Comparison of ENCODE assay signal across 8 cellular contexts in the genomic region with DNA sequence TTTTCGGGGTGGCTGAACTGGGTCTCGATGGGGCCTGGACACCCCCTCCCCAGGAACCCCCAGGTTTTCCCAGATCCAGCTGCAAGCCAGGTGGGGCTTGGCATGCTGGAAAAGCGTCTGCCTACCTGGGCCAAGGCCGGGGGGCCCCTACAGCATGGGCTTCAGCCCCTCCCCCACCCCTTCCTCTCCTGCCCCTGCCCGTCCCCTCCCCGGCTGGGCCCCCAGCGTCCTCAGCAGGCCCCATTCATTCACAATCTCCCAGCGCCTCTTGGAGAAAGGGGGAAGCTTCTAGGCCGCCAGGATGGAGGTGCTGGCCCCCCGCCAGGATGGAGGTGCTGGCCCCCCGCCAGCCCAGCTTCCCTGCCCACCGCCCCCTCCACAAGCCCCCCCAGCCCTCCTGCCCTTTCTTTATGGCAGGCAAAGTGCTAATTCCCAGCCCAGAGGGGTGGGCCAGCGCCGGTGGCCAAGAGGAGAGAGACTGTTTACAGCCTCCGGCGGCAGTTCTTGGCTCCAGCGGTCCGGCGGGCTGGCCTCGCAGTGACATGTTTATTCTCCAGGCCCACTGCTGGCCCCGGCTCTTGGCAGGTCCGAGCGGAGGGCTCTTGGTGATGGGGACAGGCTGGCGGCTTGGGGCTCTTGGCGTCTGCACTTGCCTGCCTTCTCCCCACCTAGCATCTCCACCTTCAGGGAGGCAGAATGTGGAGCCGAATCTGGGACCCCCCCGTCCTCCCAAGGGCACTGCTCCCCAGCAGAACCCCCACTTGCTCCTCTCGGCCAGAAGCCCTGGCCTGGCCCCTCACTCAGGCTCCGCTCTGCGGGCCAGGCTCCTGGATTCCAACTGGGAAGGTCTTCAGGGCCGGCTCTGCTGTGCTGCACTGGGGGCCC.
DNase-seq lines count a peak whose midpoint lies in the region; ATAC-seq and TF ChIP-seq lines count a peak whose summit lies in the region.
"Had no signal": no experiment of that assay in that cellular context is flagged by ENCODE, and none has a peak within 500 bp of the region (broad histone marks: within the 10 kb centered on the region; RNA-seq: fewer than 3 reads in every experiment).

No MANE protein-coding gene starts in this region.

- peaks cover 21% of the 10 kb centered on the region for H3K36me3 ChIP-seq in NT2/D1 (ENCODE audit: insufficient read depth, insufficient read length, low read length)
- H3K36me3 ChIP-seq in esophagus muscularis mucosa, result no peaks in the 10 kb centered on the region
- peaks cover 0 to 19% of the 10 kb centered on the region in 2 experiments for H3K36me3 ChIP-seq in mesenchymal stem cell (ENCODE audit: control insufficient read depth in 1 of 2, insufficient read depth in 2 of 2, low read depth in 1 of 2, low read length in 2 of 2)
- no peaks in the 10 kb centered on the region for H3K36me3 ChIP-seq in tibial nerve

- H2AFZ ChIP-seq in mesenchymal stem cell (ENCODE audit: low read depth, low read length), result no peak overlapping the region

- no peak overlapping the region for H2BK5ac ChIP-seq in mesenchymal stem cell (ENCODE audit: low read depth, low read length, poor library complexity, severe bottlenecking)

- peak overlapping the region; percentile 4 for H3K4me2 ChIP-seq in mesenchymal stem cell (ENCODE audit: low read length, poor library complexity, severe bottlenecking)

- TF ChIP-seq POLR2A in esophagus muscularis mucosa (IDR thresholded peaks at IDR 0.05; ENCODE audit: low read depth), result no peak
- no peak for TF ChIP-seq POLR2A in tibial nerve (IDR thresholded peaks at IDR 0.05)

- TF ChIP-seq EP300 in esophagus muscularis mucosa (IDR thresholded peaks at IDR 0.05) (no peak), tibial nerve (IDR thresholded peaks at IDR 0.05) (peak in 1 of 2 donors; percentile 22)

- TF ChIP-seq CTCF in esophagus muscularis mucosa (IDR thresholded peaks at IDR 0.05) (no peak), tibial nerve (IDR thresholded peaks at IDR 0.05) (no peak)

- H3K9ac ChIP-seq in NT2/D1 (ENCODE audit: insufficient read length, low read depth) (peak overlapping the region; percentile 46), mesenchymal stem cell (ENCODE audit: low read length) (peak overlapping the region; percentile 18)

- DNase-seq in NT2/D1 (ENCODE audit: low read depth, low spot score), result no peak
- DNase-seq in esophagus muscularis mucosa (ENCODE audit: extremely low spot score), result no peak
- peak; percentile 86 for DNase-seq in mesenchymal stem cell
- no peak for DNase-seq in tibial nerve (ENCODE audit: low spot score in 2 of 2)
- DNase-seq in NK-92 (lab: John Stamatoyannopoulos, UW; ENCODE audit: unreplicated experiment), result no peak
- DNase-seq: effector CD8-positive, alpha-beta T cell had no signal

- H3K27ac ChIP-seq in esophagus muscularis mucosa (replicated peaks in 1 of 4) (peak overlapping the region; percentile 64 to 82 (median 82)), mesenchymal stem cell (ENCODE audit: low read length, poor library complexity, severe bottlenecking) (peak overlapping the region; percentile 19), tibial nerve (peak overlapping the region in 3 of 4 donors; percentile 44 to 61 (median 56))

- H3K27me3 ChIP-seq in NT2/D1 (ENCODE audit: insufficient read depth, insufficient read length) (no peaks in the 10 kb centered on the region), esophagus muscularis mucosa (no peaks in the 10 kb centered on the region), mesenchymal stem cell (ENCODE audit: control insufficient read depth in 1 of 2, insufficient read depth in 1 of 2, low read length in 2 of 2) (no peaks in the 10 kb centered on the region), tibial nerve (no peaks in the 10 kb centered on the region)

- no peak for ATAC-seq in GM18873 (IDR thresholded peaks at IDR 0.05; ENCODE audit: low FRiP score, unreplicated experiment)
- ATAC-seq in HG03354 (IDR thresholded peaks at IDR 0.05; ENCODE audit: poor library complexity, severe bottlenecking, unreplicated experiment), result no peak

- intact Hi-C loops in esophagus muscularis mucosa (cut with DNase I), result no loop called here

- H3K23ac ChIP-seq in mesenchymal stem cell (ENCODE audit: low read length in 2 of 2), result no peak overlapping the region

- no peaks in the 10 kb centered on the region for H3K9me3 ChIP-seq in NT2/D1 (ENCODE audit: insufficient read depth, low read length)
- no peaks in the 10 kb centered on the region for H3K9me3 ChIP-seq in esophagus muscularis mucosa
- H3K9me3 ChIP-seq in mesenchymal stem cell (ENCODE audit: control insufficient read depth, low read length), result no peaks in the 10 kb centered on the region
- H3K9me3 ChIP-seq in tibial nerve, result no peaks in the 10 kb centered on the region

- peak overlapping the region; percentile 67 for H2BK120ac ChIP-seq in mesenchymal stem cell (ENCODE audit: low read depth, low read length)

- H3K4me3 ChIP-seq in NT2/D1 (ENCODE audit: insufficient read length, low read depth) (no peak overlapping the region), esophagus muscularis mucosa (peak overlapping the region; percentile 14 to 26 (median 20)), mesenchymal stem cell (ENCODE audit: insufficient read depth in 1 of 2, low read depth in 1 of 2, low read length in 2 of 2) (no peak overlapping the region), tibial nerve (no peak overlapping the region)

- H2BK15ac ChIP-seq in mesenchymal stem cell (ENCODE audit: low read depth, poor library complexity, severe bottlenecking), result peak overlapping the region; percentile 98

- peak overlapping the region; percentile 81 to 95 for H3K18ac ChIP-seq in mesenchymal stem cell (ENCODE audit: low read depth in 1 of 2, low read length in 2 of 2)

- peaks cover 15% of the 10 kb centered on the region for H3K79me1 ChIP-seq in mesenchymal stem cell (replicated peaks; ENCODE audit: low read length, poor library complexity, severe bottlenecking)

- peaks cover 57% of the 10 kb centered on the region for H3K4me1 ChIP-seq in NT2/D1 (ENCODE audit: insufficient read depth, insufficient read length)
- peaks cover 53 to 100% (median 98%) of the 10 kb centered on the region in 4 donors for H3K4me1 ChIP-seq in esophagus muscularis mucosa
- H3K4me1 ChIP-seq in mesenchymal stem cell (ENCODE audit: control insufficient read depth, insufficient read depth, low read depth, low read length), result peaks cover 72% of the 10 kb centered on the region
- H3K4me1 ChIP-seq in tibial nerve, result peaks cover 0 to 77% (median 36%) of the 10 kb centered on the region in 4 donors

- H3K14ac ChIP-seq in mesenchymal stem cell (ENCODE audit: low read length in 2 of 2), result peak overlapping the region in 1 of 2 experiments; percentile 23

- peak overlapping the region; percentile 85 to 94 for H3K4ac ChIP-seq in mesenchymal stem cell (ENCODE audit: low read depth in 1 of 2, low read length in 2 of 2)

- H4K8ac ChIP-seq in mesenchymal stem cell (ENCODE audit: low read length), result peak overlapping the region; percentile 66

- peak overlapping the region; percentile 69 to 93 for H2BK12ac ChIP-seq in mesenchymal stem cell (ENCODE audit: low read length in 2 of 2)

- 23% methylated on average over 12 of the region's 31 CpGs for whole genome bisulfite sequencing in esophagus muscularis mucosa
- 19% methylated on average over 25 of the region's 31 CpGs for WGBS in mesenchymal stem cell
- WGBS in tibial nerve, 2 donors, result 12 to 16% methylated on average over 14 to 25 of the region's 31 CpGs

- peak overlapping the region; percentile 91 for H4K91ac ChIP-seq in mesenchymal stem cell (ENCODE audit: low read length)

- peak overlapping the region; percentile 38 for H2AK5ac ChIP-seq in mesenchymal stem cell (ENCODE audit: low read length, severe bottlenecking)

Comparison
In these comparisons a context has a peak if more than half of its experiments do, and no peak if none do; other contexts are left out.
1. H3K4me3 ChIP-seq: peak in esophagus muscularis mucosa (4 of 4); none in NT2/D1 (single experiment), mesenchymal stem cell (0 of 2) and tibial nerve (0 of 4).
2. H3K27ac ChIP-seq: peak in every context shown above with its lines; median percentile 82 in esophagus muscularis mucosa; 56 in tibial nerve; 19 in mesenchymal stem cell.